ENCODE assay signal across 18 cellular contexts in the genomic region with DNA sequence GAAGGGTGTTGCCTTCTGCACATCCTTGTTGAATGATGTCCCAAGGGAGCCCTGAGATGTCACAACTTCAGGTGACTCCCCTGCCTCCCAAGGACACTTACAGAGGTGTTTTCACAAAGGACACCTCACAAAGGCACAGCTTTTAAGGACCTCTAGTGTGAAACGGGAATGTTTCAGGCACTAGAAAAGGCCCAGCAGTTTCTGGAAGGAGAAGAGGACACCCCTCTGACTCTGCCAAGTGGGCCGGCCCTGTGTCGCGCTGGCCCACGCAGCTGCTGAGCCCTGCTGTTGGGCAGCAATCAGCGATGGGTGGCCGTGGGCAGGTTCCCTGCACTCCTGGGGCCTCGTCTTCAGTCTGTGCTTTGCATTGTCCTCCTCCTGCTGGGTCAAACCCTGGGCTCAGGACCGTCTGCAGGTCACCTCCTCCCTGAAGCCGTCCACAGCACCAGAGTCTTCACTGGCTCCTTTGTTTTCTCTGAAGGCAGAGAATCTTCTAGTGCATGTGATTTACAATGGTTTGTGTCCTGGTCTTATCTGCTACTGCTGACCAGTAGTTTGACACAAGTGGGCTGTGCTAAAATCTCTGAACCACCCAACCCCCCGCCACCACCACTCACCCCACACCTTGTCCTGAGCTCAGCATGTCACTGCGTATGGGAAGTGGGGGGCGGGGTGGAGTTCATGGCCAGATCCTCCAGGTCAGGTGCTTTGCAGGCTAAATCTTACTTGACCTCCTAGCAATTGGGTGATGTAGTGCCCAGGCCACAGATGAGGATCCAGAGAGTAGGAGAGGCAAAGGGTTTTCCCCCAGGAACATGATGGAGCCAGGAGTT. TPM values are rescaled to one million over a fixed set of nuclear protein-coding genes. Genes with fewer than 3 reads are reported as not detected.
"Had no signal": no experiment of that assay in that cellular context is flagged by ENCODE, and none has a peak within 500 bp of the region (broad histone marks: within the 10 kb centered on the region; RNA-seq: fewer than 3 reads in every experiment).

No MANE protein-coding gene starts in this region.

- H3K27me3 ChIP-seq: sigmoid colon, tibial artery had no signal

- H3K4me1 ChIP-seq: foreskin keratinocyte had no signal

- H3K9me3 ChIP-seq: sigmoid colon, tibial artery had no signal

- ATAC-seq: activated CD8-positive, alpha-beta T cell treated with anti-CD3 and anti-CD28 coated beads, Interleukin-2, amount 10 ng/mL, durations not matched to agents 7 days and 5 days; activated naive CD4-positive, alpha-beta T cell treated with anti-CD3 and anti-CD28 coated beads, Interleukin-2, amount 50 U/mL, for 72 hours; foreskin keratinocyte; natural killer cell; stimulated activated effector memory CD8-positive, alpha-beta T cell treated with anti-CD3 and anti-CD28 coated beads, Interleukin-12 subunit alpha, Interleukin-12 subunit beta, amount 100 ng/mL, for 72 hours had no signal

- DNase-seq: activated CD4-positive, alpha-beta T cell treated with anti-CD3 and anti-CD28 coated beads, Interleukin-2, amount 10 ng/mL, durations not matched to agents 24 days and 14 days; activated CD4-positive, CD25-positive, alpha-beta regulatory T cell; activated CD8-positive, alpha-beta memory T cell treated with anti-CD3 and anti-CD28 coated beads, Interleukin-2, amount 50 U/mL, for 4 hours; activated CD8-positive, alpha-beta T cell treated with anti-CD3 and anti-CD28 coated beads, Interleukin-2, amount 10 ng/mL, durations not matched to agents 7 days and 5 days; activated gamma-delta T cell; activated T-cell treated with anti-CD3 and anti-CD28 coated beads, Interleukin-2, amount 50 U/mL, for 48 hours; effector CD8-positive, alpha-beta T cell; foreskin keratinocyte; glutamatergic neuron; immature natural killer cell; natural killer cell; occipital lobe; sigmoid colon; tibial artery had no signal

- H3K27ac ChIP-seq: foreskin keratinocyte, sigmoid colon, tibial artery had no signal

- H3K36me3 ChIP-seq: sigmoid colon, tibial artery had no signal

- H3K4me3 ChIP-seq: sigmoid colon, tibial artery had no signal

RNA-seq across cellular contexts. Expression of gene LINC01488, which starts 3.2 kb away (rescaled TPM):
- total RNA-seq: activated CD4-positive, alpha-beta T cell treated with anti-CD3 and anti-CD28 coated beads, Interleukin-2, amount 10 ng/mL, durations not matched to agents 24 days and 14 days; activated CD8-positive, alpha-beta T cell treated with anti-CD3 and anti-CD28 coated beads, Interleukin-2, amount 10 ng/mL, durations not matched to agents 7 days and 5 days; activated naive CD4-positive, alpha-beta T cell treated with anti-CD3 and anti-CD28 coated beads, Interleukin-2, amount 50 U/mL, for 72 hours; foreskin keratinocyte; mucosa of gallbladder; natural killer cell; occipital lobe; pulmonary artery endothelial cell had no signal
- polyA plus RNA-seq: foreskin keratinocyte, immature natural killer cell, sigmoid colon had no signal
